In the genomic region with DNA sequence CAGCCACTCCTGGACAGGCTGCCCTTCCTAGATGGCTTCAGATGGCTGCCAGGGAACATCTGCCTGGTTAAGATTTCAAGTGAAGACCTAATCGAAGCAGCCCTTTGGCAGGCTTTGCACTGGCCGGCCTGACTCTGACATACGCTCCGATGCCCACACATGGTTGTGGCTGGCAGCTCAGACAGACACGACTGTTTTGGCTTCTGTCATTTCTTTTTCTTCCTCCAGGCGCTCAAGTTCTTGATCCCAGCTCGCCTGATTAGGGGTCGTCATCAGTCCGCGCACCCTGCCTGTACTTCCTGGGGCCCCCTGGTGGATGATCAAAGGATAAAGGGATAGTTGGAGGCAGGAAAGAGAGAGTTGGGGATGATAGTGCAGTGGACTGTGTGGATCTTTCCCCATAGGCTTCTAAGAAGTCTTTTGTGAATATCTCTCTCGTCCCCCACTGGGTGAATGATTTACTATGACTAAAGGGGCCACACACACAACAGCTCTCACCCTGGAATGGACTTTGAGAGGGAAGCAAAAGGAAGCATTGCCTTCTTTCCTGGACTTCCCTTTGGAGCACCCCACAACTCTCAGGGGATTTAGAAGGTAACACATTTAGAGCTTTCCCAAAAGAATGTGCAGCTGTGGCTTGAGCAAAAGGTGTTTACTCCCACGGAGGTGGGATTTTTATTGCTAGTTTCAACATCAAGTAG, we compare ENCODE assay signal across 7 cellular contexts. TPM values are rescaled to one million over a fixed set of nuclear protein-coding genes. Genes with fewer than 3 reads are reported as not detected.
A peak's percentile ranks its signal among the peaks of the same experiment; 100 is the strongest.
DNase-seq lines count a peak whose midpoint lies in the region; ATAC-seq and TF ChIP-seq lines count a peak whose summit lies in the region.

No MANE protein-coding gene starts in this region.

- TF ChIP-seq POLR2A in thyroid gland (IDR thresholded peaks at IDR 0.05): no peak

- H3K27me3 ChIP-seq in SJCRH30 (no peaks in the 10 kb centered on the region), endodermal cell (ENCODE audit: control insufficient read depth, insufficient read depth, low read length, poor library complexity, severe bottlenecking) (no peaks in the 10 kb centered on the region), mesendoderm (ENCODE audit: insufficient read depth, low read length, poor library complexity) (no peaks in the 10 kb centered on the region), thyroid gland (no peaks in the 10 kb centered on the region)

- H3K27ac ChIP-seq in SJCRH30 (no peak overlapping the region), endodermal cell (ENCODE audit: low read depth, low read length) (no peak overlapping the region), mesendoderm (ENCODE audit: low read depth, low read length) (no peak overlapping the region), thyroid gland (peak overlapping the region in 1 of 3 donors; percentile 51)

- 42 to 60% methylated on average over 5 to 12 of the region's 12 CpGs for WGBS in endodermal cell (ENCODE audit: insufficient coverage in 1 of 2, insufficient read length in 1 of 2), 2 experiments
- no CpG with 5 or more reads among the region's 12 CpGs for WGBS in mesendoderm (ENCODE audit: extremely low coverage, insufficient coverage, low lambda C conversion rate)
- 15 to 18% methylated on average over 12 of the region's 12 CpGs for WGBS in thyroid gland, 2 donors

- H3K56ac ChIP-seq in mesendoderm (ENCODE audit: low read length): peak overlapping the region; percentile 47

- peaks cover 11% of the 10 kb centered on the region for H3K4me1 ChIP-seq in ES-I3 (ENCODE audit: insufficient read depth, low read length)
- peaks cover 35% of the 10 kb centered on the region for H3K4me1 ChIP-seq in SJCRH30
- no peaks in the 10 kb centered on the region for H3K4me1 ChIP-seq in endodermal cell (ENCODE audit: control insufficient read depth, insufficient read depth, low read length)
- no peaks in the 10 kb centered on the region for H3K4me1 ChIP-seq in mesendoderm (ENCODE audit: control insufficient read depth, low read depth, low read length)
- H3K4me1 ChIP-seq in thyroid gland: peaks cover 23 to 46% of the 10 kb centered on the region in 2 donors

- no peak overlapping the region for H3K4ac ChIP-seq in mesendoderm (ENCODE audit: low read depth, low read length)

- peak; percentile 93 for TF ChIP-seq CTCF in endodermal cell (conservative IDR thresholded peaks at IDR 0.05)
- TF ChIP-seq CTCF in thyroid gland (IDR thresholded peaks at IDR 0.05): peak in 5 of 6 experiments; percentile 36 to 69 (median 59)

- peak overlapping the region; percentile 86 for H3K27ac Mint-ChIP-seq in endodermal cell

- H3K18ac ChIP-seq in mesendoderm (ENCODE audit: low read length): peak overlapping the region; percentile 39

- H3K4me3 ChIP-seq in SJCRH30: no peak overlapping the region
- no peak overlapping the region for H3K4me3 ChIP-seq in endodermal cell (ENCODE audit: low read length)
- H3K4me3 ChIP-seq in mesendoderm (ENCODE audit: low read length): no peak overlapping the region
- no peak overlapping the region for H3K4me3 ChIP-seq in thyroid gland (replicated peaks in 1 of 3)

- H3K9me3 ChIP-seq in ES-I3 (ENCODE audit: control insufficient read depth, insufficient read depth, low read length) (no peaks in the 10 kb centered on the region), SJCRH30 (replicated peaks) (no peaks in the 10 kb centered on the region), endodermal cell (ENCODE audit: control insufficient read depth, low read length) (no peaks in the 10 kb centered on the region), thyroid gland (no peaks in the 10 kb centered on the region)

- no peak overlapping the region for H3K23ac ChIP-seq in mesendoderm (ENCODE audit: low read length)

- peak; percentile 59 for DNase-seq in HT1080 (ENCODE audit: low read depth)
- DNase-seq in SJCRH30: peak; percentile 64 to 67
- peak; percentile 95 for DNase-seq in endodermal cell
- DNase-seq in mesendoderm: peak; percentile 96
- peak; percentile 58 to 64 for DNase-seq in thyroid gland

- no peaks in the 10 kb centered on the region for H3K79me2 ChIP-seq in mesendoderm (ENCODE audit: control insufficient read depth, insufficient read depth, low read length)

- peaks cover 20% of the 10 kb centered on the region for H3K4me1 Mint-ChIP-seq in endodermal cell

- H3K27me3 Mint-ChIP-seq in endodermal cell (ENCODE audit: insufficient read depth): no peaks in the 10 kb centered on the region

- ATAC-seq in GM21576 (IDR thresholded peaks at IDR 0.05; ENCODE audit: unreplicated experiment): no peak

- no peaks in the 10 kb centered on the region for H3K9me3 Mint-ChIP-seq in endodermal cell

- H4K8ac ChIP-seq in mesendoderm (ENCODE audit: low read depth, low read length): no peak overlapping the region

- H3K4me2 ChIP-seq in mesendoderm (ENCODE audit: low read length): no peak overlapping the region

- H2BK5ac ChIP-seq in mesendoderm (ENCODE audit: low read length): no peak overlapping the region

- H2BK15ac ChIP-seq in mesendoderm (replicated peaks; ENCODE audit: low read depth): no peak overlapping the region

- no peaks in the 10 kb centered on the region for H3K36me3 Mint-ChIP-seq in endodermal cell (ENCODE audit: low read depth)

- no peak overlapping the region for H4K5ac ChIP-seq in mesendoderm (ENCODE audit: low read length)

- H2AK5ac ChIP-seq in mesendoderm (ENCODE audit: low read length): no peak overlapping the region

- peak overlapping the region; percentile 37 for H3K4me3 Mint-ChIP-seq in endodermal cell

- no peak overlapping the region for H2BK120ac ChIP-seq in mesendoderm (ENCODE audit: low read depth, low read length)

- H3K9ac ChIP-seq in ES-I3 (ENCODE audit: low read depth, low read length) (peak overlapping the region; percentile 35; the same call in 1 of the 2 replicates), endodermal cell (ENCODE audit: extremely low read depth, low read length, poor library complexity, severe bottlenecking) (no peak overlapping the region), mesendoderm (ENCODE audit: low read length) (peak overlapping the region; percentile 1)

- H3K79me1 ChIP-seq in mesendoderm (ENCODE audit: low read length): no peaks in the 10 kb centered on the region

- intact Hi-C loops in thyroid gland (cut with DNase I): loop anchor here (5.0 kb wide), 1 partner anchor 64 kb away; no protein-coding TSS in a partner anchor

- H3K36me3 ChIP-seq in ES-I3 (ENCODE audit: insufficient read depth, low read length) (no peaks in the 10 kb centered on the region), SJCRH30 (no peaks in the 10 kb centered on the region), endodermal cell (ENCODE audit: control insufficient read depth, insufficient read depth, low read length) (no peaks in the 10 kb centered on the region), mesendoderm (ENCODE audit: control insufficient read depth, insufficient read depth, low read length) (no peaks in the 10 kb centered on the region), thyroid gland (no peaks in the 10 kb centered on the region)

RNA-seq across cellular contexts. Expression of gene TRAM2, which starts 21.4 kb away (rescaled TPM):
- total RNA-seq in HT1080 (2014; rRNA removed; shearing (Covaris generic)): 51.6 and 58.5 TPM in 2 replicates
- 47.8 and 54.4 TPM in 2 replicates for polyA plus RNA-seq in HT1080 (2015; cell fraction: cytosol; rRNA removed)
- 67.6 and 76.5 TPM in 2 replicates for polyA plus RNA-seq in HT1080 (2015; cell fraction: nucleus; rRNA removed)
- total RNA-seq in SJCRH30 (2014; rRNA removed; shearing (Covaris generic)): 28.4 and 28.8 TPM in 2 replicates
- total RNA-seq in endodermal cell: 10 to 100 TPM; 16.9 to 20.5 TPM
- 13.4 TPM for polyA plus RNA-seq in endodermal cell (2013, experiment 1 of 2)
- 13.2 TPM for polyA plus RNA-seq in endodermal cell (2013, experiment 2 of 2)
- 39.3 TPM for polyA plus RNA-seq in mesendoderm (2013, experiment 1 of 2)
- polyA plus RNA-seq in mesendoderm (2013, experiment 2 of 2): 39.0 TPM
- total RNA-seq in thyroid gland: 10 to 100 TPM; 16.5 to 21.8 (median 19.7) TPM
